ENCODE assay signal across 8 cellular contexts in the genomic region with DNA sequence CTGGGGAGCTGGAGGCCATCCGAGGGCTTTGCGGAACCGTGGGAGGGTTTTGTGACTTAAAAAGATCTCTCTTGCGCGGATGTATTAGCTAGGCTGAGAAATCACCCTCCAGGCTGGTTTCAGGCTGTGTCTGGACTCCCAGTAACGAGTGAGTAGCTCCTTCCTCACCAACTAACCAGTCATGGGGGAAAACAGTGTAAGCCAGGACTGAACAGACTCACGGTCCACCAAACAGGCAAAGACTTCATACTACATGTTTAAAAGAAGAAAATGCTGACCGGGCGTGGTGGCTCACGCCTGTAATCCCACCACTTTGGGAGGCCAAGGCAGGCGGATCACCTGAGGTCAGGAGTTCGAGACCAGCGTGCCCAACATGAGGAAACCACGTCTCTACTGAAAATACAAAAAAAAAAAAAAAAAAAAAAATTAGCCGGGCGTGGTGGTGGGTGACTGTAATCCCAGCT. TPM values are rescaled to one million over a fixed set of nuclear protein-coding genes. Genes with fewer than 3 reads are reported as not detected.
DNase-seq lines count a peak whose midpoint lies in the region; ATAC-seq, FAIRE-seq and TF ChIP-seq lines count a peak whose summit lies in the region.

No MANE protein-coding gene starts in this region.

- BruUV-seq in GM12878 (replicated peaks; lab: Mats Ljungman, UMichigan): no TSS peak

- no peak for DNase-seq in activated naive CD4-positive, alpha-beta T cell treated with anti-CD3 and anti-CD28 coated beads for 36 hours
- no peak for DNase-seq in activated naive CD4-positive, alpha-beta T cell treated with Interleukin-2 at 50 U/mL for 16 hours
- DNase-seq in GM12878 (ENCODE audit: low read depth, low spot score) (no peak), right lobe of liver (no peak), transverse colon (no peak), SK-N-DZ (ENCODE audit: low spot score) (no peak), HT-29 (ENCODE audit: low spot score) (no peak), NCI-H2196 treated with DMSO at 0.1 percent for 48 hours (lab: John Stamatoyannopoulos, UW; ENCODE audit: unreplicated experiment) (no peak)

- 48% methylated on average over 14 of the region's 16 CpGs for WGBS in GM12878 (ENCODE audit: insufficient coverage, insufficient replicate concordance, low lambda C conversion rate, missing lambda C conversion rate)
- WGBS in right lobe of liver (ENCODE audit: insufficient coverage, low coverage, low lambda C conversion rate, missing lambda C conversion rate): 63% methylated on average over 10 of the region's 16 CpGs
- WGBS in transverse colon (ENCODE audit: low coverage in 1 of 2), 2 donors: 29 to 100% methylated on average over 2 to 16 of the region's 16 CpGs

- no peak for FAIRE-seq in GM12878 (lab: Jason Lieb, UNC)

- no peaks in the 10 kb centered on the region for H3K9me3 ChIP-seq in GM12878 (replicated peaks; ENCODE audit: control insufficient read depth, insufficient read depth, low read length)
- no peaks in the 10 kb centered on the region for H3K9me3 ChIP-seq in right lobe of liver
- H3K9me3 ChIP-seq in transverse colon: no peaks in the 10 kb centered on the region

- H3K4me1 ChIP-seq in GM12878 (ENCODE audit: control insufficient read depth, insufficient read depth, low read length): peaks cover 10% of the 10 kb centered on the region
- H3K4me1 ChIP-seq in right lobe of liver: peaks cover 0 to 22% (median 8%) of the 10 kb centered on the region in 4 donors
- peaks cover 6 to 31% (median 27%) of the 10 kb centered on the region in 4 donors for H3K4me1 ChIP-seq in transverse colon

- CTCF ChIA-PET in activated naive CD4-positive, alpha-beta T cell treated with anti-CD3 and anti-CD28 coated beads for 36 hours (lab: Charles Lee): interaction anchor here (1.0 to 2.1 kb wide), 6 partner anchors 16 to 198 kb away, joined by 3 to 7 read pairs (median 4); no protein-coding TSS in a partner anchor
- CTCF ChIA-PET in GM12878 (lab: Yijun Ruan, JAX): interaction anchor here (0.5 to 1.7 kb wide), 4 partner anchors 16 to 102 kb away, joined by 3 to 7 read pairs (median 6); no protein-coding TSS in a partner anchor

- H4K20me1 ChIP-seq in GM12878 (ENCODE audit: control insufficient read depth, insufficient read depth): no peaks in the 10 kb centered on the region; the same call in 1 of the 2 replicates

- ATAC-seq in GM12878 (no peak; the same call in 2 of the 3 replicates), right lobe of liver (no peak)

- H2AFZ ChIP-seq in GM12878 (ENCODE audit: control insufficient read depth, low read depth, low read length): peak overlapping the region; percentile 89; the same call in 1 of the 2 replicates

- peak overlapping the region; percentile 98 for H3K9ac ChIP-seq in GM12878 (ENCODE audit: control insufficient read depth, insufficient read depth, low read length)

- TF ChIP-seq RAD21 in GM12878 (IDR thresholded peaks at IDR 0.05; ENCODE audit: insufficient read depth, low read depth, low read length): no peak

- H3K4me1 Mint-ChIP-seq in activated naive CD4-positive, alpha-beta T cell treated with anti-CD3 and anti-CD28 coated beads for 36 hours (ENCODE audit: low read depth): peaks cover 40% of the 10 kb centered on the region

- intact Hi-C loops in activated naive CD4-positive, alpha-beta T cell treated with anti-CD3 and anti-CD28 coated beads for 36 hours (cut with micrococcal nuclease): no loop called here
- intact Hi-C loops in GM12878 (cut with micrococcal nuclease; ENCODE audit: unreplicated experiment): no loop called here
- intact Hi-C loops in right lobe of liver (cut with DNase I): no loop called here
- intact Hi-C loops in transverse colon (cut with DNase I; ENCODE audit: low total_unique reads): no loop called here

- H3K4me2 ChIP-seq in GM12878 (ENCODE audit: control insufficient read depth, insufficient read depth): peak overlapping the region; percentile 17

- H3K36me3 Mint-ChIP-seq in activated naive CD4-positive, alpha-beta T cell treated with anti-CD3 and anti-CD28 coated beads for 36 hours (ENCODE audit: low read depth): peaks cover 7% of the 10 kb centered on the region

- H3K27me3 ChIP-seq in GM12878 (replicated peaks in 1 of 2; ENCODE audit: control insufficient read depth in 2 of 2, insufficient read depth in 2 of 2, low read length in 1 of 2) (no peaks in the 10 kb centered on the region), right lobe of liver (no peaks in the 10 kb centered on the region), transverse colon (no peaks in the 10 kb centered on the region)

- H3K4me3 Mint-ChIP-seq in activated naive CD4-positive, alpha-beta T cell treated with anti-CD3 and anti-CD28 coated beads for 36 hours: peak overlapping the region; percentile 98

- TF ChIP-seq EP300 in GM12878 (IDR thresholded peaks at IDR 0.05; ENCODE audit: borderline replicate concordance in 1 of 2, control insufficient read depth in 1 of 2, low read depth in 2 of 2, low read length in 2 of 2) (no peak), transverse colon (IDR thresholded peaks at IDR 0.05; ENCODE audit: low read depth) (no peak)

- H3K27ac ChIP-seq in GM12878 (ENCODE audit: control insufficient read depth, insufficient read depth): peak overlapping the region; percentile 96
- H3K27ac ChIP-seq in right lobe of liver: peak overlapping the region; percentile 95 to 96 (median 95)
- H3K27ac ChIP-seq in transverse colon: peak overlapping the region; percentile 94 to 97 (median 96)

- H3K36me3 ChIP-seq in GM12878 (ENCODE audit: control insufficient read depth in 2 of 2, insufficient read depth in 2 of 2, low read length in 1 of 2): peaks cover under 1 to 5% of the 10 kb centered on the region in 2 experiments; a peak in 3 of 4 replicates
- peaks cover 0 to 7% (median 3%) of the 10 kb centered on the region in 4 donors for H3K36me3 ChIP-seq in right lobe of liver
- H3K36me3 ChIP-seq in transverse colon: peaks cover 0 to 3% (median 0%) of the 10 kb centered on the region in 4 donors

- peak overlapping the region; percentile 93 for H3K27ac Mint-ChIP-seq in activated naive CD4-positive, alpha-beta T cell treated with anti-CD3 and anti-CD28 coated beads for 36 hours

- in situ Hi-C loops in GM12878 (cut with MboI) (no loop called here), transverse colon (cut with MboI; ENCODE audit: low pct_ligation_motif_present in 1 of 4, low pct_unique_long_range_greater_than_20kb in 1 of 4, low sequenced_read_pairs in 3 of 4) (no loop called here)

- SMC1A ChIA-PET in GM12878 (lab: Charles Lee; ENCODE audit: uncharacterized antibody, unreplicated experiment): interaction anchor here (1.5 to 2.0 kb wide), 3 partner anchors 30 to 55 kb away, joined by 4 to 6 read pairs (median 4); no protein-coding TSS in a partner anchor

- no peaks in the 10 kb centered on the region for H3K9me3 Mint-ChIP-seq in activated naive CD4-positive, alpha-beta T cell treated with anti-CD3 and anti-CD28 coated beads for 36 hours

- peak overlapping the region; percentile 96 for H3K4me3 ChIP-seq in GM12878
- peak overlapping the region; percentile 93 to 99 (median 98) for H3K4me3 ChIP-seq in right lobe of liver
- peak overlapping the region; percentile 78 to 93 (median 83) for H3K4me3 ChIP-seq in transverse colon

- H3K79me2 ChIP-seq in GM12878 (ENCODE audit: control insufficient read depth, insufficient read depth, low read length): peaks cover 37% of the 10 kb centered on the region

- no peak for TF ChIP-seq POLR2A in GM12878 (IDR thresholded peaks at IDR 0.05; ENCODE audit: low read depth, low read length)
- TF ChIP-seq POLR2A in right lobe of liver (IDR thresholded peaks at IDR 0.05): no peak
- no peak for TF ChIP-seq POLR2A in transverse colon (IDR thresholded peaks at IDR 0.05)

- TF ChIP-seq CTCF in GM12878 (IDR thresholded peaks at IDR 0.05 in 2 of 3, conservative IDR thresholded peaks at IDR 0.05 in 1 of 3; ENCODE audit: control insufficient read depth in 2 of 3, extremely low read depth in 1 of 3, insufficient read depth in 1 of 3, low read depth in 3 of 3, low read length in 3 of 3): no peak
- TF ChIP-seq CTCF in right lobe of liver (IDR thresholded peaks at IDR 0.05): no peak
- no peak for TF ChIP-seq CTCF in transverse colon (IDR thresholded peaks at IDR 0.05)

- POLR2A ChIA-PET in GM12878 (lab: Charles Lee): interaction anchor here (0.7 to 0.8 kb wide), 2 partner anchors 22 to 164 kb away, joined by 3 read pairs; no protein-coding TSS in a partner anchor

- RAD21 ChIA-PET in GM12878 (lab: Charles Lee; ENCODE audit: unreplicated experiment): no interaction called here

- no peaks in the 10 kb centered on the region for H3K27me3 Mint-ChIP-seq in activated naive CD4-positive, alpha-beta T cell treated with anti-CD3 and anti-CD28 coated beads for 36 hours (ENCODE audit: low read depth)

TF ChIP-seq in GM12878, 131 proteins besides CTCF, POLR2A, EP300 and RAD21 (continues in another document):
- no peak for TF ChIP-seq NR2F1 (conservative IDR thresholded peaks at IDR 0.05)
- TF ChIP-seq GABPA (IDR thresholded peaks at IDR 0.05; ENCODE audit: low read depth): no peak

RNA-seq across cellular contexts. Expression of gene AP5Z1, which starts 0.8 kb away (rescaled TPM):
- 10 to 100 TPM; 15.3 to 18.1 TPM for total RNA-seq in activated naive CD4-positive, alpha-beta T cell treated with anti-CD3 and anti-CD28 coated beads for 36 hours
- 44.4 and 49.6 TPM in 2 replicates for total RNA-seq in GM12878 (2013; cell fraction: nucleolus; rRNA removed)
- total RNA-seq in GM12878 (2014; rRNA removed) (18.5 and 28.5 TPM in 2 replicates), GM12878 (2014; rRNA removed; fragmentation: Illumina TruSeq; extraction: Trizol) (6.6 and 7.6 TPM in 2 replicates), GM12878 (2021) (35.3 and 43.4 TPM in 2 replicates), right lobe of liver (10 to 100 TPM in 5 of 6 experiments, 1 to 10 TPM in 1; 9.7 to 23.6 (median 14.2) TPM), transverse colon (100 to 1,000 TPM in 1 of 4 donors, 10 to 100 TPM in 3; 36.6 to 111 (median 44.5) TPM)
- polyA plus RNA-seq in GM12878 (2011; ENCODE audit: low read depth): 6.4 TPM
- polyA plus RNA-seq in GM12878 (2011; rRNA removed) (4.1 and 10.4 TPM in 2 replicates), GM12878 (2014; fragmentation: Illumina TruSeq; extraction: Trizol) (1.1 and 4.8 TPM in 2 replicates), GM12878 (2014; fragmentation: Nextera tagmentation; extraction: Ambion mirVana) (1 to 10 TPM in 1 of 2 experiments, under 1 TPM in 1; 0.37 to 2.2 TPM), GM12878 (2014; rRNA removed) (40.5 and 46.1 TPM in 2 replicates), GM12878 (2016; fragmentation: Nextera tagmentation; extraction: Ambion mirVana) (10 to 100 TPM; 29.2 to 33.8 TPM)
- polyA plus RNA-seq in GM12878 (2011; cell fraction: cytosol; rRNA removed): 12.6 and 22.6 TPM in 2 replicates
- polyA plus RNA-seq in GM12878 (2011; cell fraction: nucleus; rRNA removed): 137 and 174 TPM in 2 replicates
- 27.1 and 35.0 TPM in 2 replicates for polyA plus RNA-seq in GM12878 (2012)
- 6.1 and 12.3 TPM in 2 replicates for polyA minus RNA-seq in GM12878 (2011; rRNA and poly(A)+ RNA removed)
- polyA minus RNA-seq in GM12878 (2011; cell fraction: cytosol; rRNA and poly(A)+ RNA removed): 8.3 and 10.4 TPM in 2 replicates
- polyA minus RNA-seq in GM12878 (2011; cell fraction: nucleus; rRNA and poly(A)+ RNA removed): 41.2 and 66.5 TPM in 2 replicates
- polyA plus RNA-seq in SK-N-DZ (2014; cell fraction: cytosol; rRNA removed): 26.0 and 28.2 TPM in 2 replicates
- 90.4 and 109 TPM in 2 replicates for polyA plus RNA-seq in SK-N-DZ (2014; cell fraction: nucleus; rRNA removed)
- 74.5 and 81.3 TPM in 2 replicates for total RNA-seq in HT-29 (2014; rRNA removed; shearing (Covaris generic))
